Comparison of ENCODE assay signal across 11 cellular contexts in the genomic region with DNA sequence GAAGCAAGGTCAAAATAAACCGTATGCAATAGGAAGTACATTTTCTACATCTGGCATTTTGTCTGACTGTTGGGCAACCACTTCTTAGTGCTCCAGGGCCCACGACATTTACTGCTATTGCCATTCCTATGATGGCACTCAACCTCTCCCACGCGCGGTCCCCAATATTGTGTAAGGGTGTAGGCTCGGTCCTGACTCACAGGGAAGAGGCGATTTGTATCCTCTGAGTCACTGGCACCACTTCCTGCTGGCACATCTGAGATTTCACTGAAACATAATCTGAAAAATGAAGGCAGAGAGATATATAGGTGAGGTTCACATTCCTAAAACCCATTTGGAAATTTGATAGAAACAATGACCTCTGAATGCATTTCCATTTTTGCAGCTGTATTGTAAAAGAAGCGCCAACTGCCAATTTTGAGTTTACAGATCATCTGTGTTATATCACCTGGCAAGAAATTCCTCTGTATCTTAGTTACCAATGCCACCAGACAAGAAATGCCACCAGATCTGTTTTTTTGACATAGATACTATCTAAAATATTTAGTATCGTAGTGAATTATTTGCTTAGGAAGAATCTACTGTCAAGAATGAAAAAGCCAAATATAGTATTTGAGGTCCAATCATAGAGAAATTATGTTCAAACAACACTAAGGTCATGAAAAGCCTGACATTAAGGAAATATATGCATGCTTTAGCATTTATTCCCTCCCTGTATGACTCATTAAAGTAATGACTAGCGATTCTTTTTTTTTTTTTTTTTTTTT. TPM values are rescaled to one million over a fixed set of nuclear protein-coding genes. Genes with fewer than 3 reads are reported as not detected.
DNase-seq lines count a peak whose midpoint lies in the region; ATAC-seq and TF ChIP-seq lines count a peak whose summit lies in the region.
"Had no signal": no experiment of that assay in that cellular context is flagged by ENCODE, and none has a peak within 500 bp of the region (broad histone marks: within the 10 kb centered on the region; RNA-seq: fewer than 3 reads in every experiment).

No MANE protein-coding gene starts in this region.

- H3K23ac ChIP-seq in trophoblast cell (ENCODE audit: low read length), result no peak overlapping the region

- H2BK120ac ChIP-seq in trophoblast cell (ENCODE audit: insufficient read depth, low read length, poor library complexity), result no peak overlapping the region

- no peak overlapping the region for H4K8ac ChIP-seq in trophoblast cell (ENCODE audit: low read depth, low read length)

- no peak overlapping the region for H3K27ac ChIP-seq in trophoblast cell (ENCODE audit: low read depth, low read length)
- H3K27ac ChIP-seq: 22Rv1 had no signal

- no peaks in the 10 kb centered on the region for H3K4me1 ChIP-seq in trophoblast cell (ENCODE audit: control insufficient read depth in 1 of 2, insufficient read depth in 2 of 2, low read length in 2 of 2)

- H3K9ac ChIP-seq in trophoblast cell (ENCODE audit: low read length), result no peak overlapping the region

- H3K27ac Mint-ChIP-seq in chondrocyte (ENCODE audit: unreplicated experiment), result peak overlapping the region; percentile 4
- H3K27ac Mint-ChIP-seq: T-helper 1 cell treated with Interleukin-12 subunit alpha and Interleukin-12 subunit beta and Interleukin-4 antibody, amounts not matched to agents 30 μg/mL and 1 μg/mL, for 36 hours had no signal

- no peak overlapping the region for H3K4me3 Mint-ChIP-seq in chondrocyte (ENCODE audit: unreplicated experiment)
- H3K4me3 Mint-ChIP-seq: T-helper 1 cell treated with Interleukin-12 subunit alpha and Interleukin-12 subunit beta and Interleukin-4 antibody, amounts not matched to agents 30 μg/mL and 1 μg/mL, for 36 hours had no signal

- no CpG with 5 or more reads among the region's 10 CpGs for WGBS in trophoblast cell (ENCODE audit: extremely low coverage, insufficient coverage, insufficient read length)

- DNase-seq in NOMO-1 (lab: John Stamatoyannopoulos, UW; ENCODE audit: unreplicated experiment in 2 of 2) (peak; percentile 26 to 65), NOMO-1 treated with dmso at 0.1 percent for 144 hours (lab: John Stamatoyannopoulos, UW; ENCODE audit: unreplicated experiment) (no peak), M059J (ENCODE audit: low read depth) (peak; percentile 94), chondrocyte (ENCODE audit: low spot score) (no peak), trophoblast cell (peak; percentile 80 to 81), cerebellar cortex (ENCODE audit: low spot score) (no peak)
- DNase-seq: cerebellar nuclear complex had no signal

- H3K4me2 ChIP-seq in trophoblast cell (ENCODE audit: low read length), result no peak overlapping the region

- no peaks in the 10 kb centered on the region for H3K36me3 Mint-ChIP-seq in chondrocyte (ENCODE audit: low read depth)

- H4K12ac ChIP-seq in trophoblast cell (ENCODE audit: low read depth, low read length), result no peak overlapping the region

- H2BK5ac ChIP-seq in trophoblast cell (ENCODE audit: low read depth, low read length, poor library complexity), result no peak overlapping the region

- ATAC-seq in HG02885 (IDR thresholded peaks at IDR 0.05; ENCODE audit: poor library complexity, unreplicated experiment), result no peak
- no peak for ATAC-seq in HG03378 (IDR thresholded peaks at IDR 0.05; ENCODE audit: unreplicated experiment)

- no peak overlapping the region for H3K4me3 ChIP-seq in trophoblast cell (ENCODE audit: low read depth, low read length)

- peaks cover 9% of the 10 kb centered on the region for H3K4me1 Mint-ChIP-seq in chondrocyte (ENCODE audit: low read depth)

- no peak overlapping the region for H3K4ac ChIP-seq in trophoblast cell (ENCODE audit: low read depth, low read length)

- H3K27me3 Mint-ChIP-seq in chondrocyte (ENCODE audit: low read depth), result peaks cover 3% of the 10 kb centered on the region

- no peak for TF ChIP-seq CTCF in chondrocyte (IDR thresholded peaks at IDR 0.05)

- H3K36me3 ChIP-seq in trophoblast cell (ENCODE audit: control insufficient read depth in 1 of 2, insufficient read depth in 2 of 2, low read length in 2 of 2), result no peaks in the 10 kb centered on the region

- no peak overlapping the region for H4K91ac ChIP-seq in trophoblast cell (ENCODE audit: low read depth, low read length)

- no peak overlapping the region for H2AFZ ChIP-seq in trophoblast cell (ENCODE audit: insufficient read depth, low read length, poor library complexity)

- H3K79me2 ChIP-seq in trophoblast cell (ENCODE audit: control insufficient read depth, insufficient read depth, low read length, poor library complexity), result no peaks in the 10 kb centered on the region

- H2BK12ac ChIP-seq in trophoblast cell (ENCODE audit: low read length), result no peak overlapping the region

- H2AK5ac ChIP-seq in trophoblast cell (ENCODE audit: low read length), result no peak overlapping the region

- no peaks in the 10 kb centered on the region for H3K27me3 ChIP-seq in trophoblast cell (ENCODE audit: insufficient read depth, low read length)

- no peaks in the 10 kb centered on the region for H3K79me1 ChIP-seq in trophoblast cell (ENCODE audit: low read length)

- H3K18ac ChIP-seq in trophoblast cell (ENCODE audit: low read length), result no peak overlapping the region

- no peak overlapping the region for H3K14ac ChIP-seq in trophoblast cell (ENCODE audit: low read length)

- no peaks in the 10 kb centered on the region for H3K9me3 Mint-ChIP-seq in chondrocyte (ENCODE audit: low read depth)
- H3K9me3 Mint-ChIP-seq: T-helper 1 cell treated with Interleukin-12 subunit alpha and Interleukin-12 subunit beta and Interleukin-4 antibody, amounts not matched to agents 30 μg/mL and 1 μg/mL, for 36 hours had no signal

- H3K9me3 ChIP-seq in trophoblast cell (ENCODE audit: insufficient read depth, low read depth, low read length), result no peaks in the 10 kb centered on the region

RNA-seq across cellular contexts. Expression of gene EREG, which starts 9.8 kb away (rescaled TPM):
- total RNA-seq in M059J (2014; rRNA removed; shearing (Covaris generic)), result 1.6 and 2.0 TPM in 2 replicates
- total RNA-seq in chondrocyte, result not detected in 3 replicates
- 0.07 and 0.10 TPM in 2 replicates for polyA plus RNA-seq in trophoblast cell (2013)

Comparison
In these comparisons a context has a peak if more than half of its experiments do, and no peak if none do; other contexts are left out.
1. DNase-seq: peak in NOMO-1 (2 of 2), M059J (single experiment) and trophoblast cell (2 of 2); none in NOMO-1 treated with dmso at 0.1 percent for 144 hours (single experiment), chondrocyte (single experiment) and cerebellar cortex (single experiment).